Comparison of ENCODE assay signal across 26 cellular contexts in the genomic region with DNA sequence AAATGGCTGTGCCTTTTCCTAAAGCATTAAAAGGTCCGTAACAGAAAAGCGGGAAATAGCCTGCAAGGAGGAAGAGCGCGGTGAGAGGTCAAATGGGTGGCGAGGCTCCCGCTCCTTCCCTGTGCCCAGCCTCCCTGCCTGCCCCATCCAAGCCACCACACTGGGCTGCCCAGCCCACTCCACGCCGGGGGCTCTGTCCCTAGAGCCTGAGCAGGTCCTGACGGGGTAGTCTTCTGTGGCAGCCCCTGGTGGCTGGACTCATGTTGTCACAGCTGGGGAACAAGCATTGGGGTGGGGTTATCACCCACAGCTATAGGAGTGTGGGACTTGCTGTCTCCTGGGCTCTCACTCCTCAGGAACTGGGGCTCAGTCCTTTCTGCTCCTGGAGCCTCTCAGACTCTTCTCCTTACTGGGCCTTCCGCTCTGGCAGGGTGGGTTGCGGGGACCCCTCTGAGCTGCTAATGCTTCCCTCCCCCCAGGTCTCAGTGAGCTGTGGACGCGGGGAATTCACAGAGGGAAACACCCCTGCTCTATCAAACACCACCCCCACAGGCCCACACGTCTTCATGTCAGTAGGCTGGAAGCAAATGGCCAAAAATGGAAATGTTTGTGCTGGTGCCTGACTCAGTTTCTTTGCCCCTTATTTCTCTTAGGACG.
DNase-seq lines count a peak whose midpoint lies in the region; ATAC-seq and TF ChIP-seq lines count a peak whose summit lies in the region.
"Had no signal": no experiment of that assay in that cellular context is flagged by ENCODE, and none has a peak within 500 bp of the region (broad histone marks: within the 10 kb centered on the region; RNA-seq: fewer than 3 reads in every experiment).

No MANE protein-coding gene starts in this region.

- H3K9ac ChIP-seq in endodermal cell (ENCODE audit: extremely low read depth, low read length, poor library complexity, severe bottlenecking) = no peak overlapping the region
- H3K9ac ChIP-seq in smooth muscle cell (ENCODE audit: low read depth) = peak overlapping the region; percentile 36

- peaks cover 54% of the 10 kb centered on the region for H3K4me1 Mint-ChIP-seq in GM23338
- peaks cover 41% of the 10 kb centered on the region for H3K4me1 Mint-ChIP-seq in endodermal cell
- no peaks in the 10 kb centered on the region for H3K4me1 Mint-ChIP-seq in activated T-cell treated with anti-CD3 and anti-CD28 coated beads, Interleukin-2, amount 50 U/mL, for 4 hours (ENCODE audit: low read depth)
- H3K4me1 Mint-ChIP-seq: activated CD4-positive, alpha-beta T cell treated with anti-CD3 and anti-CD28 coated beads, Interleukin-2, amount 10 ng/mL, durations not matched to agents 7 days and 5 days; activated naive CD8-positive, alpha-beta T cell treated with anti-CD3 and anti-CD28 coated beads, Interleukin-2, amount 10 ng/mL, durations not matched to agents 7 days and 5 days; immature natural killer cell had no signal

- H3F3A ChIP-seq in GM23338 (replicated peaks; ENCODE audit: low read depth) = no peaks in the 10 kb centered on the region
- H3F3A ChIP-seq in smooth muscle cell (ENCODE audit: low read depth) = no peaks in the 10 kb centered on the region

- H3K79me2 ChIP-seq in GM23338 (replicated peaks; ENCODE audit: insufficient read depth) (no peaks in the 10 kb centered on the region), smooth muscle cell (ENCODE audit: low read depth) (no peaks in the 10 kb centered on the region)

- H3K9me3 Mint-ChIP-seq in GM23338 = no peaks in the 10 kb centered on the region
- no peaks in the 10 kb centered on the region for H3K9me3 Mint-ChIP-seq in endodermal cell
- no peaks in the 10 kb centered on the region for H3K9me3 Mint-ChIP-seq in activated T-cell treated with anti-CD3 and anti-CD28 coated beads, Interleukin-2, amount 50 U/mL, for 4 hours
- H3K9me3 Mint-ChIP-seq: activated CD4-positive, alpha-beta T cell treated with anti-CD3 and anti-CD28 coated beads, Interleukin-2, amount 10 ng/mL, durations not matched to agents 7 days and 5 days; activated naive CD8-positive, alpha-beta T cell treated with anti-CD3 and anti-CD28 coated beads, Interleukin-2, amount 10 ng/mL, durations not matched to agents 7 days and 5 days; activated T-cell treated with anti-CD3 and anti-CD28 coated beads, Interleukin-2, amount 50 U/mL, for 24 hours; immature natural killer cell had no signal

- 92 to 95% methylated on average over 7 to 15 of the region's 15 CpGs for WGBS in endodermal cell (ENCODE audit: insufficient coverage in 1 of 2, insufficient read length in 1 of 2), 2 experiments
- WGBS in smooth muscle cell (ENCODE audit: low lambda C conversion rate) = 70% methylated on average over 14 of the region's 15 CpGs

- H3K4me3 ChIP-seq in GM23338 (no peak overlapping the region), HL-60 (replicated peaks; ENCODE audit: insufficient read depth, low read length) (no peak overlapping the region), endodermal cell (ENCODE audit: low read length) (no peak overlapping the region), smooth muscle cell (no peak overlapping the region)
- H3K4me3 ChIP-seq: left lung, transverse colon had no signal

- no peaks in the 10 kb centered on the region; the same call in 1 of the 2 replicates for H3K4me1 ChIP-seq in GM23338 (ENCODE audit: insufficient read depth)
- H3K4me1 ChIP-seq in endodermal cell (ENCODE audit: control insufficient read depth, insufficient read depth, low read length) = peaks cover 26% of the 10 kb centered on the region
- peaks cover 8% of the 10 kb centered on the region for H3K4me1 ChIP-seq in smooth muscle cell (ENCODE audit: low read depth)
- H3K4me1 ChIP-seq: transverse colon had no signal

- H4K20me1 ChIP-seq in GM23338 (replicated peaks; ENCODE audit: insufficient read depth) = no peaks in the 10 kb centered on the region
- no peaks in the 10 kb centered on the region for H4K20me1 ChIP-seq in smooth muscle cell (ENCODE audit: low read depth)

- H3K36me3 ChIP-seq in GM23338 (ENCODE audit: insufficient read depth) = no peaks in the 10 kb centered on the region
- H3K36me3 ChIP-seq in endodermal cell (ENCODE audit: control insufficient read depth, insufficient read depth, low read length) = no peaks in the 10 kb centered on the region
- no peaks in the 10 kb centered on the region for H3K36me3 ChIP-seq in smooth muscle cell (ENCODE audit: low read depth)
- H3K36me3 ChIP-seq: left lung, neutrophil, sigmoid colon, transverse colon had no signal

- H3K27me3 Mint-ChIP-seq in GM23338 (ENCODE audit: insufficient read depth, low read depth, poor library complexity) (peaks cover 4% of the 10 kb centered on the region), endodermal cell (ENCODE audit: insufficient read depth) (no peaks in the 10 kb centered on the region)
- peaks cover 20% of the 10 kb centered on the region for H3K27me3 Mint-ChIP-seq in activated T-cell treated with anti-CD3 and anti-CD28 coated beads, Interleukin-2, amount 50 U/mL, for 4 hours (ENCODE audit: low read depth)
- H3K27me3 Mint-ChIP-seq: activated CD4-positive, alpha-beta T cell treated with anti-CD3 and anti-CD28 coated beads, Interleukin-2, amount 10 ng/mL, durations not matched to agents 7 days and 5 days; activated naive CD8-positive, alpha-beta T cell treated with anti-CD3 and anti-CD28 coated beads, Interleukin-2, amount 10 ng/mL, durations not matched to agents 7 days and 5 days had no signal

- H3K27ac ChIP-seq in GM23338 (ENCODE audit: low read depth) (no peak overlapping the region), HL-60 (replicated peaks) (peak overlapping the region; percentile 97), endodermal cell (ENCODE audit: low read depth, low read length) (no peak overlapping the region), smooth muscle cell (ENCODE audit: low read depth) (peak overlapping the region; percentile 43)
- H3K27ac ChIP-seq: left lung, neutrophil, sigmoid colon, transverse colon had no signal

- ATAC-seq in GM23338 (peak; percentile 15), HG03108 (IDR thresholded peaks at IDR 0.05; ENCODE audit: unreplicated experiment) (no peak)
- ATAC-seq in activated T-cell treated with anti-CD3 and anti-CD28 coated beads, Interleukin-2, amount 50 U/mL, for 4 hours = no peak
- ATAC-seq: left lung had no signal

- H3K9me2 ChIP-seq in GM23338 (ENCODE audit: insufficient read depth) = no peaks in the 10 kb centered on the region

- no peaks in the 10 kb centered on the region for H3K27me3 ChIP-seq in GM23338 (ENCODE audit: insufficient read depth)
- no peaks in the 10 kb centered on the region for H3K27me3 ChIP-seq in HL-60 (ENCODE audit: insufficient read depth, poor library complexity, severe bottlenecking)
- no peaks in the 10 kb centered on the region for H3K27me3 ChIP-seq in endodermal cell (ENCODE audit: control insufficient read depth, insufficient read depth, low read length, poor library complexity, severe bottlenecking)
- H3K27me3 ChIP-seq in smooth muscle cell (ENCODE audit: low read depth) = no peaks in the 10 kb centered on the region
- H3K27me3 ChIP-seq: neutrophil had no signal

- no peak for TF ChIP-seq CTCF in GM23338 (conservative IDR thresholded peaks at IDR 0.05; ENCODE audit: low read depth in 2 of 2)
- TF ChIP-seq CTCF in HL-60 (IDR thresholded peaks at IDR 0.05; ENCODE audit: insufficient read depth, low read length) = no peak
- TF ChIP-seq CTCF in endodermal cell (conservative IDR thresholded peaks at IDR 0.05) = peak; percentile 53
- TF ChIP-seq CTCF in smooth muscle cell (IDR thresholded peaks at IDR 0.05; ENCODE audit: borderline replicate concordance, insufficient read depth, poor library complexity, severe bottlenecking) = no peak

- H3K4me2 ChIP-seq in GM23338 (no peak overlapping the region; the same call in 1 of the 2 replicates), smooth muscle cell (peak overlapping the region; percentile 72)

- H2AFZ ChIP-seq in GM23338 = no peak overlapping the region
- peak overlapping the region; percentile 84 for H2AFZ ChIP-seq in smooth muscle cell (ENCODE audit: low read depth)

- H3K36me3 Mint-ChIP-seq in GM23338 (ENCODE audit: low read depth) (no peaks in the 10 kb centered on the region; the same call in 2 of the 3 replicates), endodermal cell (ENCODE audit: low read depth) (no peaks in the 10 kb centered on the region)
- H3K36me3 Mint-ChIP-seq in activated T-cell treated with anti-CD3 and anti-CD28 coated beads, Interleukin-2, amount 50 U/mL, for 4 hours (ENCODE audit: insufficient read depth) = no peaks in the 10 kb centered on the region
- H3K36me3 Mint-ChIP-seq: activated naive CD8-positive, alpha-beta T cell treated with anti-CD3 and anti-CD28 coated beads, Interleukin-2, amount 10 ng/mL, durations not matched to agents 7 days and 5 days; immature natural killer cell had no signal

- no peaks in the 10 kb centered on the region for H3K9me3 ChIP-seq in endodermal cell (ENCODE audit: control insufficient read depth, low read length)
- no peaks in the 10 kb centered on the region for H3K9me3 ChIP-seq in smooth muscle cell (replicated peaks; ENCODE audit: low read depth)
- H3K9me3 ChIP-seq: left lung, neutrophil, sigmoid colon, transverse colon had no signal

- H3K27ac Mint-ChIP-seq in GM23338 (no peak overlapping the region), endodermal cell (no peak overlapping the region)
- H3K27ac Mint-ChIP-seq: activated CD4-positive, alpha-beta T cell treated with anti-CD3 and anti-CD28 coated beads, Interleukin-2, amount 10 ng/mL, durations not matched to agents 7 days and 5 days; activated naive CD8-positive, alpha-beta T cell treated with anti-CD3 and anti-CD28 coated beads, Interleukin-2, amount 10 ng/mL, durations not matched to agents 7 days and 5 days; activated T-cell treated with anti-CD3 and anti-CD28 coated beads, Interleukin-2, amount 50 U/mL, for 24 hours; immature natural killer cell; progenitor cell of endocrine pancreas had no signal

- DNase-seq in GM23338 (ENCODE audit: low spot score) (no peak), HL-60 (ENCODE audit: low read depth in 1 of 2, low spot score in 1 of 2) (no peak), endodermal cell (peak; percentile 62), smooth muscle cell (lab: John Stamatoyannopoulos, UW; ENCODE audit: unreplicated experiment) (no peak), NCI-H510A treated with DMSO at 0.1 percent for 48 hours (lab: John Stamatoyannopoulos, UW) (no peak)
- no peak for DNase-seq in activated T-cell treated with anti-CD3 and anti-CD28 coated beads, Interleukin-2, amount 50 U/mL, for 4 hours
- DNase-seq: activated CD4-positive, alpha-beta T cell treated with anti-CD3 and anti-CD28 coated beads, Interleukin-2, amount 10 ng/mL, durations not matched to agents 7 days and 5 days; activated gamma-delta T cell; activated naive CD8-positive, alpha-beta T cell treated with anti-CD3 and anti-CD28 coated beads, Interleukin-2, amount 10 ng/mL, durations not matched to agents 7 days and 5 days; activated T-cell treated with anti-CD3 and anti-CD28 coated beads, Interleukin-2, amount 50 U/mL, for 24 hours; effector CD8-positive, alpha-beta T cell; immature natural killer cell; KG1; MM.1S; NCI-H1417; NCI-H2081 treated with DMSO at 0.1 percent for 48 hours; NCI-H2227 treated with DMSO at 0.1 percent for 48 hours; NCI-H526 treated with DMSO at 0.1 percent for 48 hours; NK-92 treated with Interleukin-12 subunit alpha and Interleukin-12 subunit beta, amount 100 ng/mL, for 24 hours; stimulated activated CD4-positive, alpha-beta T cell treated with anti-CD3 and anti-CD28 coated beads, Interleukin-4, amount 100 ng/mL, for 4 hours; transverse colon had no signal

- H3K4me3 Mint-ChIP-seq in GM23338 (no peak overlapping the region), endodermal cell (no peak overlapping the region)
- H3K4me3 Mint-ChIP-seq in activated T-cell treated with anti-CD3 and anti-CD28 coated beads, Interleukin-2, amount 50 U/mL, for 4 hours = no peak overlapping the region
- H3K4me3 Mint-ChIP-seq: activated CD4-positive, alpha-beta T cell treated with anti-CD3 and anti-CD28 coated beads, Interleukin-2, amount 10 ng/mL, durations not matched to agents 7 days and 5 days; activated naive CD8-positive, alpha-beta T cell treated with anti-CD3 and anti-CD28 coated beads, Interleukin-2, amount 10 ng/mL, durations not matched to agents 7 days and 5 days; activated T-cell treated with anti-CD3 and anti-CD28 coated beads, Interleukin-2, amount 50 U/mL, for 24 hours; immature natural killer cell had no signal

Comparison
In these comparisons a context has a peak if more than half of its experiments do, and no peak if none do; other contexts are left out.
1. H3K27ac ChIP-seq: peak in HL-60 (single experiment) and smooth muscle cell (single experiment); none in GM23338 (single experiment) and endodermal cell (single experiment).